ENCODE assay signal across 10 cellular contexts in genomic region chr22:29979645-29980303, GRCh38.
DNase-seq lines count a peak whose midpoint lies in the region; ATAC-seq and TF ChIP-seq lines count a peak whose summit lies in the region.
"Had no signal": no experiment of that assay in that cellular context is flagged by ENCODE, and none has a peak within 500 bp of the region (broad histone marks: within the 10 kb centered on the region; RNA-seq: fewer than 3 reads in every experiment).

No MANE protein-coding gene starts in this region.

- H3F3A ChIP-seq in PC-9 (ENCODE audit: insufficient read depth, low read depth), result peaks cover 18% of the 10 kb centered on the region

- ATAC-seq in GM18907 (IDR thresholded peaks at IDR 0.05; ENCODE audit: unreplicated experiment) (peak; percentile 86), HG02759 (IDR thresholded peaks at IDR 0.05; ENCODE audit: unreplicated experiment) (peak; percentile 56), gastrocnemius medialis (peak; percentile 25 to 35), GM18505 (IDR thresholded peaks at IDR 0.05; ENCODE audit: unreplicated experiment) (no peak)

- H3K27ac ChIP-seq in PC-9 (peak overlapping the region; percentile 24), gastrocnemius medialis (peak overlapping the region; percentile 32 to 70 (median 54))
- H3K27ac ChIP-seq: coronary artery, prostate gland had no signal

- H3K27me3 ChIP-seq in PC-9 (ENCODE audit: insufficient read depth, low read depth) (no peaks in the 10 kb centered on the region), gastrocnemius medialis (no peaks in the 10 kb centered on the region)

- H3K36me3 ChIP-seq in PC-9 (ENCODE audit: low read depth) (peaks cover 16% of the 10 kb centered on the region; the same call in 1 of the 2 replicates), gastrocnemius medialis (peaks cover 0 to 16% of the 10 kb centered on the region in 2 donors)
- H3K36me3 ChIP-seq: prostate gland had no signal

- H3K4me3 ChIP-seq in PC-9, result no peak overlapping the region
- H3K4me3 ChIP-seq in gastrocnemius medialis, result no peak overlapping the region
- H3K4me3 ChIP-seq: coronary artery, prostate gland had no signal

- H3K4me2 ChIP-seq in PC-9, result peak overlapping the region; percentile 24

- BruUV-seq in PC-9 (replicated peaks; lab: Mats Ljungman, UMichigan), result no TSS peak

- H4K20me1 ChIP-seq in PC-9 (ENCODE audit: insufficient read depth), result no peaks in the 10 kb centered on the region

- peaks cover 9% of the 10 kb centered on the region for H3K79me2 ChIP-seq in PC-9 (ENCODE audit: low read depth)

- H3K9me3 ChIP-seq in PC-9 (ENCODE audit: insufficient read depth, low read depth) (no peaks in the 10 kb centered on the region), gastrocnemius medialis (no peaks in the 10 kb centered on the region)
- H3K9me3 ChIP-seq: prostate gland had no signal

- H3K9me2 ChIP-seq in PC-9 (ENCODE audit: insufficient read depth), result no peaks in the 10 kb centered on the region

- TF ChIP-seq CTCF in PC-9 (conservative IDR thresholded peaks at IDR 0.05) (no peak), gastrocnemius medialis (IDR thresholded peaks at IDR 0.05 in 4 of 5, conservative IDR thresholded peaks at IDR 0.05 in 1 of 5) (no peak)

- intact Hi-C loops in PC-9 (cut with micrococcal nuclease; ENCODE audit: unreplicated experiment) (no loop called here), gastrocnemius medialis (cut with DNase I; ENCODE audit: low total_unique reads) (no loop called here)

- peaks cover 27% of the 10 kb centered on the region for H3K4me1 ChIP-seq in PC-9 (replicated peaks; ENCODE audit: insufficient read depth)
- H3K4me1 ChIP-seq in gastrocnemius medialis, result peaks cover 10 to 18% of the 10 kb centered on the region in 2 donors

- TF ChIP-seq POLR2A in gastrocnemius medialis (IDR thresholded peaks at IDR 0.05), result no peak
- TF ChIP-seq POLR2A in GM18505 (IDR thresholded peaks at IDR 0.05; ENCODE audit: borderline replicate concordance, extremely low read depth, insufficient read depth, insufficient read length), result no peak

- in situ Hi-C loops in gastrocnemius medialis (cut with MboI; ENCODE audit: low sequenced_read_pairs in 4 of 4), result no loop called here

- POLR2A ChIA-PET in PC-9 (lab: Charles Lee; ENCODE audit: unreplicated experiment), result interaction anchor here (0.6 to 0.7 kb wide), 2 partner anchors 45 to 207 kb away, joined by 3 to 21 read pairs; no protein-coding TSS in a partner anchor

- CTCF ChIA-PET in PC-9 (lab: Charles Lee), result interaction anchor here (0.6 kb wide), 1 partner anchor 48 kb away, joined by 5 read pairs; no protein-coding TSS in a partner anchor

- DNase-seq in PC-9 (no peak), gastrocnemius medialis (no peak), SHP77 (lab: John Stamatoyannopoulos, UW) (no peak)
- no peak for DNase-seq in stimulated activated CD4-positive, alpha-beta T cell treated with anti-CD3 and anti-CD28 coated beads, Interleukin-4, amount 100 ng/mL, for 4 hours
- DNase-seq: GDM1 had no signal

- H2AFZ ChIP-seq in PC-9, result no peak overlapping the region
